ENCODE assay signal across 20 cellular contexts in genomic region chr12:49847161-49847560, GRCh38. TPM values are rescaled to one million over a fixed set of nuclear protein-coding genes. Genes with fewer than 3 reads are reported as not detected.
"Had no signal": no experiment of that assay in that cellular context is flagged by ENCODE, and none has a peak within 500 bp of the region (broad histone marks: within the 10 kb centered on the region; RNA-seq: fewer than 3 reads in every experiment).

No MANE protein-coding gene starts in this region.

- H3K4me3 ChIP-seq: adrenal gland, gastroesophageal sphincter, lung, right atrium auricular region, transverse colon had no signal

- H3K27ac ChIP-seq: adrenal gland, gastroesophageal sphincter, neutrophil, right atrium auricular region, transverse colon, WERI-Rb-1 had no signal

- H3K27ac Mint-ChIP-seq: activated CD4-positive, alpha-beta T cell treated with anti-CD3 and anti-CD28 coated beads for 36 hours; effector memory CD8-positive, alpha-beta T cell had no signal

- H3K27me3 ChIP-seq: adrenal gland, right atrium auricular region had no signal

- H3K9me3 Mint-ChIP-seq: effector memory CD8-positive, alpha-beta T cell had no signal

- H3K36me3 ChIP-seq: adrenal gland, gastroesophageal sphincter, neutrophil, right atrium auricular region, transverse colon, WERI-Rb-1 had no signal

- H3K9me3 ChIP-seq: adrenal gland, gastroesophageal sphincter, neutrophil, right atrium auricular region, transverse colon had no signal

- H3K4me3 Mint-ChIP-seq: activated CD4-positive, alpha-beta T cell treated with anti-CD3 and anti-CD28 coated beads for 36 hours; effector memory CD8-positive, alpha-beta T cell had no signal

- ATAC-seq: activated CD4-positive, alpha-beta T cell treated with anti-CD3 and anti-CD28 coated beads for 36 hours; effector memory CD8-positive, alpha-beta T cell; gastroesophageal sphincter; naive thymus-derived CD4-positive, alpha-beta T cell had no signal

- DNase-seq: activated CD4-positive, alpha-beta T cell treated with anti-CD3 and anti-CD28 coated beads for 36 hours; activated naive CD4-positive, alpha-beta T cell; adrenal gland; caudate nucleus; cortex of kidney; effector memory CD8-positive, alpha-beta T cell; hippocampal formation; naive thymus-derived CD4-positive, alpha-beta T cell; posterior cingulate gyrus; small intestine; SW 1271; T-helper 9 cell; transverse colon; WERI-Rb-1 had no signal

RNA-seq across cellular contexts. Expression of gene FAIM2, which starts 56.5 kb away (rescaled TPM):
- total RNA-seq: epithelial cell of proximal tubule, mononuclear cell had no signal
- polyA plus RNA-seq: naive thymus-derived CD4-positive, alpha-beta T cell had no signal
